In the genomic region with DNA sequence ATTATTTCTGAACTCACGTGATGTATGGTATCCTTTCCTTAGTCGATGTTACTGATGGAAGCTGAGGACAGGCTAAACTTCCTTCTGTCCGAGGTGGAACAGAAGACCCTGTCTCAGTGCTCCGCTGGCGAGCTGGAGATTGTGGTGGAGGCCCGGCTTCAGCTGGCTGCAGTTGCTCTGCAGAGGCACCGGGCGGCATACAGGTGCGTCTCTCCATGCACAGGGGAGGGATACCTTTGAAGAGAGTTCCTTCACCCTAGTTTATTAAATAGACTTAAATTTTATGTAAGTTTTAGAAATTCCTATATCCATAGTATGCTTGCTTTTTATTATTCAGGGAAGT, we compare ENCODE assay signal across 9 cellular contexts.
DNase-seq lines count a peak whose midpoint lies in the region; ATAC-seq, FAIRE-seq and TF ChIP-seq lines count a peak whose summit lies in the region.
"Had no signal": no experiment of that assay in that cellular context is flagged by ENCODE, and none has a peak within 500 bp of the region (broad histone marks: within the 10 kb centered on the region; RNA-seq: fewer than 3 reads in every experiment).

No MANE protein-coding gene starts in this region.

- ATAC-seq in GM19324 (IDR thresholded peaks at IDR 0.05; ENCODE audit: low FRiP score, unreplicated experiment) (peak; percentile 84), HG03159 (IDR thresholded peaks at IDR 0.05; ENCODE audit: unreplicated experiment) (peak; percentile 77), naive B cell (ENCODE audit: low read depth in 2 of 2) (peak; percentile 43 to 48)

- H3K36me3 ChIP-seq in Peyer's patch (no peaks in the 10 kb centered on the region), bronchial epithelial cell (ENCODE audit: control insufficient read depth, insufficient read depth, low read length) (no peaks in the 10 kb centered on the region)

- no peaks in the 10 kb centered on the region for H3K9me3 ChIP-seq in Peyer's patch

- TF ChIP-seq POLR2A in Peyer's patch (IDR thresholded peaks at IDR 0.05), result no peak

- H3K4me3 ChIP-seq in Peyer's patch (peak overlapping the region in 3 of 4 donors; percentile 27 to 50 (median 48)), bronchial epithelial cell (ENCODE audit: low read depth, low read length) (peak overlapping the region; percentile 29)
- H3K4me3 ChIP-seq: SK-N-MC had no signal

- H3K4me3 Mint-ChIP-seq in naive B cell, result peak overlapping the region; percentile 66 to 88 (median 80)

- H3K36me3 Mint-ChIP-seq in naive B cell, result no peaks in the 10 kb centered on the region

- H3K27me3 ChIP-seq in Peyer's patch (no peaks in the 10 kb centered on the region), bronchial epithelial cell (ENCODE audit: control insufficient read depth, insufficient read depth, low read length) (no peaks in the 10 kb centered on the region)

- H3K27ac Mint-ChIP-seq in naive B cell, result peak overlapping the region in 4 of 6 donors; percentile 19 to 84 (median 58)

- peak; percentile 75 for DNase-seq in COLO668 (lab: John Stamatoyannopoulos, UW; ENCODE audit: unreplicated experiment)
- peak in 2 of 3 donors; percentile 21 to 51 for DNase-seq in Peyer's patch
- DNase-seq in bronchial epithelial cell (ENCODE audit: low read depth), result no peak
- DNase-seq in naive B cell, result no peak
- no peak for DNase-seq in ecto neural progenitor cell (ENCODE audit: low spot score)
- no peak for DNase-seq in GDM1 (lab: John Stamatoyannopoulos, UW)

- peak overlapping the region in 3 of 4 donors; percentile 6 to 55 (median 20) for H3K27ac ChIP-seq in Peyer's patch
- H3K27ac ChIP-seq: SK-N-MC had no signal

- no peaks in the 10 kb centered on the region for H3K9me3 Mint-ChIP-seq in naive B cell

- TF ChIP-seq CTCF in Peyer's patch (IDR thresholded peaks at IDR 0.05) (no peak), bronchial epithelial cell (IDR thresholded peaks at IDR 0.05; ENCODE audit: insufficient read depth, low read length, severe bottlenecking) (peak; percentile 31)

- H3K4me1 ChIP-seq in Peyer's patch, result peaks cover 0 to 4% (median 0%) of the 10 kb centered on the region in 4 donors

- FAIRE-seq in bronchial epithelial cell (lab: Jason Lieb, UNC), result no peak

- H3K27me3 Mint-ChIP-seq in naive B cell, result no peaks in the 10 kb centered on the region

- H3K4me1 Mint-ChIP-seq in naive B cell, result peaks cover 0 to 8% (median 7%) of the 10 kb centered on the region in 3 donors

Comparison
In these comparisons a context has a peak if more than half of its experiments do, and no peak if none do; other contexts are left out.
1. DNase-seq: peak in COLO668 (single experiment) and Peyer's patch (2 of 3); none in bronchial epithelial cell (single experiment), naive B cell (single experiment), ecto neural progenitor cell (single experiment) and GDM1 (single experiment).
2. Peak in every context shown above with its lines, with median percentiles within 50 percentile points of each other: ATAC-seq.